ENCODE assay signal across 8 cellular contexts in the genomic region with DNA sequence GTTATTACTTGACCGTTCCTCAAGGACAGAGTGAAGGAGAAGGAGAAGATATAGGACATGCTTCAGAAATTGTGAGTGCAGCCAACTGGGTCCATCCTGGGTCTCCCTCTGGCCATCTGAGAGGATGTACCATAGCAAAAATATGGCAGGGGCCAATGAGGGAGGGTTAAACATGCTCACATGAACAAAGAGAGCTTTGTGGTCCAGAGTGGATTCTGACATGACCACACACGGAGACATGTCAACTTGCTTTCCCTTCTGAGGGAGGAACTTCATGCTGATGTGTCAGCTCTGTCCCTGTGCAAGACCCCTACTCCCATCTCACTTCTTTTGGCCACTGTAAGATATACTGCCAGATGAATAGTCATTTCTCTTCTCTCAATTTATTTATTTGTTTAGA.
"Had no signal": no experiment of that assay in that cellular context is flagged by ENCODE, and none has a peak within 500 bp of the region (broad histone marks: within the 10 kb centered on the region; RNA-seq: fewer than 3 reads in every experiment).

No MANE protein-coding gene starts in this region.

- H2AFZ ChIP-seq: GM23338 had no signal

- H3K4me1 ChIP-seq: HAP-1 had no signal

- DNase-seq: H7, HFFc6, IMR-90, KG1 had no signal

- H3K4me2 ChIP-seq: GM23338 had no signal

- H3K9me3 ChIP-seq: HAP-1 had no signal

- H3K4me3 ChIP-seq: GM23338, HAP-1, K562 had no signal

- FAIRE-seq: K562 had no signal

- H3K9me3 Mint-ChIP-seq: GM23338, HFFc6 had no signal

- ATAC-seq: GM23338, HCT116, K562 had no signal

- H3K27ac Mint-ChIP-seq: GM23338, HFFc6 had no signal

- H3K36me3 ChIP-seq: HAP-1 had no signal

- H3K4me3 Mint-ChIP-seq: GM23338, HFFc6 had no signal
